In the genomic region with DNA sequence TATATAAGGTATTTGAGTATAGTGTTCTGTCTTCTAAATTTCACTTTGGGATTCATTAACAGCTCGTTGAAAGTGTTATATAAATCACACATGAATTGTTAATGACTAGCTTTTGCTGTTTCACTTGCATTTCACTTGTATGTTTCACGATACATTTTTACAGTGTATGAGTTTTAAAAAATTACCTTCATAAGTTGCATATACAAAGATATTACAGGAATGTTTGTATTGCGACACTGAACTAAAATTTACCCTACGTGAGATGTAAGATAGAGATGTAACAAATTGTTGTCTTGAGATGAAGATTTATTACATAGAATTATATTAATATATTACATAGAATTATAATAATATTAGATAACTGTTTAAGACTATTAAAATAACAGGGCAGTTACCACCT, we compare ENCODE assay signal across 8 cellular contexts. TPM values are rescaled to one million over a fixed set of nuclear protein-coding genes. Genes with fewer than 3 reads are reported as not detected.
DNase-seq lines count a peak whose midpoint lies in the region; ATAC-seq and TF ChIP-seq lines count a peak whose summit lies in the region.
"Had no signal": no experiment of that assay in that cellular context is flagged by ENCODE, and none has a peak within 500 bp of the region (broad histone marks: within the 10 kb centered on the region; RNA-seq: fewer than 3 reads in every experiment).

No MANE protein-coding gene starts in this region.

- CTCF ChIA-PET in HEK293 (lab: Yijun Ruan, JAX): interaction anchor here (1.0 kb wide), 1 partner anchor 8 kb away, joined by 3 read pairs; no protein-coding TSS in a partner anchor

- POLR2A ChIA-PET in HEK293 (lab: Yijun Ruan, JAX): no interaction called here

- no peak for DNase-seq in foreskin fibroblast
- no peak for DNase-seq in spleen
- DNase-seq in NCI-H146 (lab: John Stamatoyannopoulos, UW): no peak
- no peak for DNase-seq in transverse colon
- DNase-seq: NCI-H1694 had no signal

- H3K4me1 ChIP-seq in HEK293 (ENCODE audit: control insufficient read depth, insufficient read depth, low read length): no peaks in the 10 kb centered on the region
- H3K4me1 ChIP-seq in spleen: peaks cover 3 to 38% (median 24%) of the 10 kb centered on the region in 6 donors
- H3K4me1 ChIP-seq in transverse colon: peaks cover 7 to 16% (median 9%) of the 10 kb centered on the region in 4 donors

- H3K9me3 ChIP-seq in HEK293 (ENCODE audit: control insufficient read depth, insufficient read depth, low read depth, low read length): no peaks in the 10 kb centered on the region
- H3K9me3 ChIP-seq in spleen: no peaks in the 10 kb centered on the region
- H3K9me3 ChIP-seq in transverse colon: no peaks in the 10 kb centered on the region

- H3K27ac ChIP-seq in HEK293 (ENCODE audit: extremely low read depth, low read depth, low read length) (no peak overlapping the region), spleen (no peak overlapping the region), transverse colon (peak overlapping the region in 2 of 4 donors; percentile 94 to 95)

- intact Hi-C loops in spleen (cut with DNase I; ENCODE audit: low total_unique reads) (no loop called here), transverse colon (cut with DNase I; ENCODE audit: low total_unique reads) (no loop called here)

- TF ChIP-seq CTCF in HEK293 (tag by site-specific recombination; IDR thresholded peaks at IDR 0.05) (no peak), WI38 (IDR thresholded peaks at IDR 0.05; ENCODE audit: low read depth, low read length) (no peak), foreskin fibroblast (IDR thresholded peaks at IDR 0.05; ENCODE audit: low read depth, low read length) (no peak), spleen (IDR thresholded peaks at IDR 0.05 in 8 of 11, conservative IDR thresholded peaks at IDR 0.05 in 3 of 11) (no peak), transverse colon (IDR thresholded peaks at IDR 0.05) (no peak)

- TF ChIP-seq POLR2A in spleen (IDR thresholded peaks at IDR 0.05): no peak
- no peak for TF ChIP-seq POLR2A in transverse colon (IDR thresholded peaks at IDR 0.05)

- no peaks in the 10 kb centered on the region for H3K27me3 ChIP-seq in spleen (replicated peaks in 1 of 7)
- no peaks in the 10 kb centered on the region for H3K27me3 ChIP-seq in transverse colon

- ATAC-seq in HG03342 (IDR thresholded peaks at IDR 0.05; ENCODE audit: unreplicated experiment): no peak

- 76 to 85% (median 79%) methylated on average over 4 of the region's 4 CpGs for WGBS in spleen, 5 donors
- WGBS in transverse colon (ENCODE audit: low coverage in 1 of 2), 2 donors: 62 to 63% methylated on average over 4 of the region's 4 CpGs

- in situ Hi-C loops in transverse colon (cut with MboI; ENCODE audit: low pct_ligation_motif_present in 1 of 4, low pct_unique_long_range_greater_than_20kb in 1 of 4, low sequenced_read_pairs in 3 of 4): no loop called here

- no peak for TF ChIP-seq EP300 in transverse colon (IDR thresholded peaks at IDR 0.05; ENCODE audit: low read depth)

- H3K36me3 ChIP-seq in HEK293 (ENCODE audit: control insufficient read depth in 2 of 2, insufficient read depth in 1 of 2, low read length in 2 of 2) (peaks cover 28 to 44% of the 10 kb centered on the region in 2 experiments), spleen (peaks cover 0 to 48% (median 46%) of the 10 kb centered on the region in 6 donors), transverse colon (peaks cover 0 to 37% (median 18%) of the 10 kb centered on the region in 4 donors)

- H3K4me3 ChIP-seq in HEK293 (ENCODE audit: low read depth, low read length) (peak overlapping the region; percentile 84), WI38 (ENCODE audit: low read depth, low read length) (peak overlapping the region; percentile 85), foreskin fibroblast (ENCODE audit: low read depth in 1 of 2, low read length in 2 of 2) (peak overlapping the region; percentile 72 to 96), spleen (peak overlapping the region in 5 of 8 donors; percentile 85 to 96 (median 93)), transverse colon (peak overlapping the region in 2 of 4 donors; percentile 75 to 89)

TF ChIP-seq in HEK293, 187 proteins besides CTCF, POLR2A, EP300 and RAD21:
- TF ChIP-seq, protein P1, sequence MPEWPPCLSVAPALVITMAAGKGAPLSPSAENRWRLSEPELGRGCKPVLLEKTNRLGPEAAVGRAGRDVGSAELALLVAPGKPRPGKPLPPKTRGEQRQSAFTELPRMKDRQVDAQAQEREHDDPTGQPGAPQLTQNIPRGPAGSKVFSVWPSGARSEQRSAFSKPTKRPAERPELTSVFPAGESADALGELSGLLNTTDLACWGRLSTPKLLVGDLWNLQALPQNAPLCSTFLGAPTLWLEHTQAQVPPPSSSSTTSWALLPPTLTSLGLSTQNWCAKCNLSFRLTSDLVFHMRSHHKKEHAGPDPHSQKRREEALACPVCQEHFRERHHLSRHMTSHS (tag by site-specific recombination; IDR thresholded peaks at IDR 0.05): no peak
- no peak for TF ChIP-seq ZNF394 (tag by site-specific recombination; IDR thresholded peaks at IDR 0.05; ENCODE audit: borderline replicate concordance)
- peak; percentile 63 for TF ChIP-seq PRDM1 (tag by site-specific recombination; IDR thresholded peaks at IDR 0.05)
- TF ChIP-seq, protein P2, sequence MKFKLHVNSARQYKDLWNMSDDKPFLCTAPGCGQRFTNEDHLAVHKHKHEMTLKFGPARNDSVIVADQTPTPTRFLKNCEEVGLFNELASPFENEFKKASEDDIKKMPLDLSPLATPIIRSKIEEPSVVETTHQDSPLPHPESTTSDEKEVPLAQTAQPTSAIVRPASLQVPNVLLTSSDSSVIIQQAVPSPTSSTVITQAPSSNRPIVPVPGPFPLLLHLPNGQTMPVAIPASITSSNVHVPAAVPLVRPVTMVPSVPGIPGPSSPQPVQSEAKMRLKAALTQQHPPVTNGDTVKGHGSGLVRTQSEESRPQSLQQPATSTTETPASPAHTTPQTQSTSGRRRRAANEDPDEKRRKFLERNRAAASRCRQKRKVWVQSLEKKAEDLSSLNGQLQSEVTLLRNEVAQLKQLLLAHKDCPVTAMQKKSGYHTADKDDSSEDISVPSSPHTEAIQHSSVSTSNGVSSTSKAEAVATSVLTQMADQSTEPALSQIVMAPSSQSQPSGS (tag by site-specific recombination; IDR thresholded peaks at IDR 0.05; ENCODE audit: low read depth): no peak
- TF ChIP-seq, protein P3, sequence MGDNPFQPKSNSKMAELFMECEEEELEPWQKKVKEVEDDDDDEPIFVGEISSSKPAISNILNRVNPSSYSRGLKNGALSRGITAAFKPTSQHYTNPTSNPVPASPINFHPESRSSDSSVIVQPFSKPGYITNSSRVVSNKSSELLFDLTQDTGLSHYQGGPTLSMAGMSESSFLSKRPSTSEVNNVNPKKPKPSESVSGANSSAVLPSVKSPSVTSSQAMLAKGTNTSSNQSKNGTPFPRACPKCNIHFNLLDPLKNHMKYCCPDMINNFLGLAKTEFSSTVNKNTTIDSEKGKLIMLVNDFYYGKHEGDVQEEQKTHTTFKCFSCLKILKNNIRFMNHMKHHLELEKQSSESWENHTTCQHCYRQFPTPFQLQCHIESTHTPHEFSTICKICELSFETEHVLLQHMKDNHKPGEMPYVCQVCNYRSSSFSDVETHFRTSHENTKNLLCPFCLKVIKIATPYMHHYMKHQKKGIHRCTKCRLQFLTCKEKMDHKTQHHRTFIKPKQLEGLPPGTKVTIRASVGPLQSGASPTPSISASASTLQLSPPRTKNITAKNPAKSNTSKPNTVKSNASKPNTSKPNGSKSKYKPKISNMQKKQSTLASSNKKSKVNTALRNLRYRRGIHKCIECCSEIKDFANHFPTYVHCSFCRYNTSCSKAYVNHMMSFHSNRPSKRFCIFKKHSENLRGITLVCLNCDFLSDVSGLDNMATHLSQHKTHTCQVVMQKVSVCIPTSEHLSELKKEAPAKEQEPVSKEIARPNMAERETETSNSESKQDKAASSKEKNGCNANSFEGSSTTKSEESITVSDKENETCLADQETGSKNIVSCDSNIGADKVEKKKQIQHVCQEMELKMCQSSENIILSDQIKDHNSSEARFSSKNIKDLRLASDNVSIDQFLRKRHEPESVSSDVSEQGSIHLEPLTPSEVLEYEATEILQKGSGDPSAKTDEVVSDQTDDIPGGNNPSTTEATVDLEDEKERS (tag by site-specific recombination; IDR thresholded peaks at IDR 0.05): no peak
TF ChIP-seq in HEK293: peak in this region for 1.

RNA-seq across cellular contexts. Expression of a gene that starts 1.5 kb away (rescaled TPM):
- total RNA-seq in spleen (10 to 100 TPM; 50.1 to 75.8 (median 68.1) TPM), transverse colon (10 to 100 TPM; 34.8 to 75.4 (median 56.1) TPM)
- 10 to 100 TPM; 51.8 to 74.1 (median 55.2) TPM for polyA plus RNA-seq in spleen

RNA-seq across cellular contexts. Expression of a gene that starts 45.2 kb away (rescaled TPM):
- total RNA-seq in spleen (10 to 100 TPM; 33.0 to 59.7 (median 46.8) TPM), transverse colon (10 to 100 TPM; 15.3 to 49.7 (median 36.4) TPM)
- polyA plus RNA-seq in spleen: 10 to 100 TPM; 40.2 to 58.0 (median 54.5) TPM

RNA-seq across cellular contexts. Expression of a gene that starts 57.2 kb away (rescaled TPM):
- total RNA-seq in spleen: not detected
- under 1 TPM in 1 of 3 donors, not detected in 2; 0.05 TPM for polyA plus RNA-seq in spleen
- total RNA-seq in transverse colon: not detected
